ENCODE assay signal across 9 cellular contexts in the genomic region with DNA sequence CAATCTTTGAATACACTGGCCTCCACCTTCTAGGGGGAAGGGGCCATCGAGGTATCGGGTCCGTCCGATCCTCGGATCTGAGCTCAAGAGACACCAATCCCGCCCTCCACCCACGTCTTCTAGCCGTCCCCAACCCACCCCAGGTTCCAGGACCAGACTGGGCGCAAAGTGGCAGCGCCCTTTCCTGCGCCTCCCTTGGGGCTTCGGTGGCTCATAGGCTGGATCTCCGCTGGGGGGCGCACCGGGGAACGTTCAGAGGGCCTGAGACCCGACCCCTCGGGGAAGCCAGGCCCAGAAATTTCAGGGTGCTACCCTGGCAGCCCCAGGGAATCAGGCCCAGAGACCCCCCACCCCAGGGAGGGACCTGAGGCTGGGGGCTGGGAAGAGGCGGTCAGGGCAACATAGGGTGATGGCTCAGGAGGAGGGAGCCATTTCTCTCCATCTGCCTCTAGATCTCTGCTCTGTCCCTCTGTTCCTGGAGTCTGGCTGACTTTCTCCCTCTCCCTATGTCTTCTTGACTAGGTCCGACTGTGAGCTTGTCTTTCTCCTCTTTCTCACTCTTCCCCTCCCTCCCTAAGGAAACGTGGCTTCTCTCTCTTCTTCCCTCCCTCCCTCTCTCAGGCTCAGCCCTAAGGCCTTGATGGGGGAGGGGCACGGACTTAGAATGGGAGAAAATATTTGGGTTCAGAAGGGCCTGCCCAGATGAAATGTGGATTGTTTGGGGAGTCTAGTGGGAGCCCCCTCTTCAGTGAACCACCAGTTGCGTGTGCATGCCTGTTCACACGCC. TPM values are rescaled to one million over a fixed set of nuclear protein-coding genes. Genes with fewer than 3 reads are reported as not detected.
A peak's percentile ranks its signal among the peaks of the same experiment; 100 is the strongest.
DNase-seq lines count a peak whose midpoint lies in the region; ATAC-seq and TF ChIP-seq lines count a peak whose summit lies in the region.
"Had no signal": no experiment of that assay in that cellular context is flagged by ENCODE, and none has a peak within 500 bp of the region (broad histone marks: within the 10 kb centered on the region; RNA-seq: fewer than 3 reads in every experiment).

No MANE protein-coding gene starts in this region.

- H3K36me3 ChIP-seq in Peyer's patch (no peaks in the 10 kb centered on the region), colonic mucosa (no peaks in the 10 kb centered on the region), mesendoderm (ENCODE audit: control insufficient read depth, insufficient read depth, low read length) (no peaks in the 10 kb centered on the region), thoracic aorta (no peaks in the 10 kb centered on the region)

- H3K9ac ChIP-seq in colonic mucosa (ENCODE audit: low read depth in 2 of 2, low read length in 2 of 2) (peak overlapping the region; percentile 71 to 96), mesendoderm (ENCODE audit: low read length) (peak overlapping the region; percentile 81)

- H3K36me3 Mint-ChIP-seq in immature natural killer cell, result no peaks in the 10 kb centered on the region

- no peaks in the 10 kb centered on the region for H3K79me2 ChIP-seq in mesendoderm (ENCODE audit: control insufficient read depth, insufficient read depth, low read length)

- H3K4me1 Mint-ChIP-seq in immature natural killer cell, result peaks cover 0 to 6% of the 10 kb centered on the region in 2 donors

- H3K27me3 Mint-ChIP-seq in immature natural killer cell (ENCODE audit: low read depth in 3 of 3), result peaks cover 16 to 29% (median 16%) of the 10 kb centered on the region in 3 donors

- H4K5ac ChIP-seq in mesendoderm (ENCODE audit: low read length), result no peak overlapping the region

- H2BK5ac ChIP-seq in mesendoderm (ENCODE audit: low read length), result no peak overlapping the region

- peak overlapping the region; percentile 53 for H3K18ac ChIP-seq in mesendoderm (ENCODE audit: low read length)

- peak overlapping the region in 1 of 5 donors; percentile 38 for H3K4me3 Mint-ChIP-seq in immature natural killer cell

- intact Hi-C loops in colonic mucosa (cut with DNase I), result no loop called here

- H3K4me3 ChIP-seq in GM12865 (ENCODE audit: low read depth, low read length), result peak overlapping the region; percentile 44
- peak overlapping the region; percentile 34 to 77 (median 60) for H3K4me3 ChIP-seq in Peyer's patch
- H3K4me3 ChIP-seq in colonic mucosa, result peak overlapping the region; percentile 72
- peak overlapping the region; percentile 67 for H3K4me3 ChIP-seq in mesendoderm (ENCODE audit: low read length)
- H3K4me3 ChIP-seq in thoracic aorta, result peak overlapping the region; percentile 70

- TF ChIP-seq CTCF in GM12865 (IDR thresholded peaks at IDR 0.05; ENCODE audit: insufficient read depth, low read depth, low read length, missing control alignments) (peak; percentile 53), Peyer's patch (IDR thresholded peaks at IDR 0.05) (peak in 4 of 6 experiments; percentile 21 to 61 (median 56)), colonic mucosa (IDR thresholded peaks at IDR 0.05) (peak; percentile 62), thoracic aorta (IDR thresholded peaks at IDR 0.05) (peak; percentile 21)

- H3K79me1 ChIP-seq in mesendoderm (ENCODE audit: low read length), result no peaks in the 10 kb centered on the region

- no peak overlapping the region for H4K8ac ChIP-seq in mesendoderm (ENCODE audit: low read depth, low read length)

- DNase-seq in GM12865 (ENCODE audit: low read depth) (peak; percentile 34), Peyer's patch (peak in 2 of 3 donors; percentile 78 to 82), colonic mucosa (peak; percentile 93), mesendoderm (peak; percentile 79), thoracic aorta (ENCODE audit: low spot score) (no peak), SW480 (ENCODE audit: low spot score) (no peak), immature natural killer cell (no peak)

- ATAC-seq in thoracic aorta (ENCODE audit: insufficient number of reproducible peaks, low FRiP score, low read depth) (no peak), HG03442 (IDR thresholded peaks at IDR 0.05; ENCODE audit: unreplicated experiment) (no peak)

- H3K23ac ChIP-seq in mesendoderm (ENCODE audit: low read length), result no peak overlapping the region

- no CpG with 5 or more reads among the region's 24 CpGs for WGBS in mesendoderm (ENCODE audit: extremely low coverage, insufficient coverage, low lambda C conversion rate)

- H3K56ac ChIP-seq in mesendoderm (ENCODE audit: low read length), result peak overlapping the region; percentile 89

- H3K27me3 ChIP-seq in Peyer's patch (peaks cover 0 to 4% of the 10 kb centered on the region in 2 donors), colonic mucosa (no peaks in the 10 kb centered on the region), mesendoderm (ENCODE audit: insufficient read depth, low read length, poor library complexity) (no peaks in the 10 kb centered on the region), thoracic aorta (replicated peaks; ENCODE audit: insufficient read depth) (no peaks in the 10 kb centered on the region)

- H2BK120ac ChIP-seq in mesendoderm (ENCODE audit: low read depth, low read length), result no peak overlapping the region

- H3K27ac ChIP-seq in Peyer's patch (peak overlapping the region; percentile 17 to 84 (median 72)), colonic mucosa (peak overlapping the region; percentile 92), mesendoderm (ENCODE audit: low read depth, low read length) (no peak overlapping the region), thoracic aorta (no peak overlapping the region)

- H2AK5ac ChIP-seq in mesendoderm (ENCODE audit: low read length), result no peak overlapping the region

- H3K9me3 ChIP-seq in Peyer's patch (no peaks in the 10 kb centered on the region), colonic mucosa (no peaks in the 10 kb centered on the region), thoracic aorta (no peaks in the 10 kb centered on the region)

- H3K27ac Mint-ChIP-seq in immature natural killer cell, result no peak overlapping the region

- H3K9me3 Mint-ChIP-seq in immature natural killer cell, result peaks cover 0 to 3% (median 0%) of the 10 kb centered on the region in 6 donors

- H3K4me2 ChIP-seq in mesendoderm (ENCODE audit: low read length), result peak overlapping the region; percentile 90

- no peak for TF ChIP-seq POLR2A in Peyer's patch (IDR thresholded peaks at IDR 0.05)

- peak overlapping the region; percentile 44 for H3K4ac ChIP-seq in mesendoderm (ENCODE audit: low read depth, low read length)

- H2BK15ac ChIP-seq in mesendoderm (replicated peaks; ENCODE audit: low read depth), result no peak overlapping the region

- H3K4me1 ChIP-seq in Peyer's patch (peaks cover 0 to 54% (median 0%) of the 10 kb centered on the region in 4 donors), colonic mucosa (peaks cover 12% of the 10 kb centered on the region), mesendoderm (ENCODE audit: control insufficient read depth, low read depth, low read length) (peaks cover 17% of the 10 kb centered on the region), thoracic aorta (ENCODE audit: control insufficient read depth in 1 of 2, low read depth in 2 of 2) (peaks cover 12 to 49% of the 10 kb centered on the region in 2 donors)

RNA-seq across cellular contexts. Expression of a gene that starts 1.1 kb away (rescaled TPM):
- total RNA-seq in Peyer's patch (10 to 100 TPM; 13.2 to 50.6 (median 30.3) TPM), colonic mucosa (100 to 1,000 TPM; 143 to 150 TPM), thoracic aorta (1 to 10 TPM; 3.0 to 7.6 TPM)
- polyA plus RNA-seq in mesendoderm (2013, experiment 1 of 2), result 12.5 TPM
- polyA plus RNA-seq in mesendoderm (2013, experiment 2 of 2), result 13.8 TPM
- not detected for polyA plus RNA-seq in immature natural killer cell
- total RNA-seq: T-helper 1 cell treated with Interleukin-12 subunit alpha and Interleukin-12 subunit beta and Interleukin-4 antibody, amounts not matched to agents 30 ng/mL and 1 ng/mL, for 36 hours had no signal

Comparison
In these comparisons a context has a peak if more than half of its experiments do, and no peak if none do; other contexts are left out.
1. DNase-seq: peak in GM12865 (single experiment), Peyer's patch (2 of 3), colonic mucosa (single experiment) and mesendoderm (single experiment); none in thoracic aorta (single experiment), SW480 (single experiment) and immature natural killer cell (0 of 3).
2. H3K27ac ChIP-seq: peak in Peyer's patch (4 of 4) and colonic mucosa (single experiment); none in mesendoderm (single experiment) and thoracic aorta (0 of 2).
3. Peak in every context shown above with its lines, with median percentiles within 50 percentile points of each other: H3K4me3 ChIP-seq and CTCF ChIP-seq.